1 cellular context compared by ENCODE assay signal in genomic region chr20:50569864-50570836, GRCh38.
TF ChIP-seq lines count a peak whose summit lies in the region.

No MANE protein-coding gene starts in this region.

TF ChIP-seq in IMR-90, 13 proteins besides CTCF, POLR2A, EP300 and RAD21:
- peak; percentile 68 for TF ChIP-seq MAFK (IDR thresholded peaks at IDR 0.05; ENCODE audit: low read depth, low read length)
- TF ChIP-seq BHLHE40 (IDR thresholded peaks at IDR 0.05; ENCODE audit: low read depth, low read length): no peak
- peak; percentile 43; the same call in 1 of the 2 replicates for TF ChIP-seq NFE2L2 (IDR thresholded peaks at IDR 0.05; ENCODE audit: low read depth, low read length)
- peak; percentile 44; the same call in 1 of the 2 replicates for TF ChIP-seq SMC3 (IDR thresholded peaks at IDR 0.05; ENCODE audit: low read depth, low read length)
